20 cellular contexts compared by ENCODE assay signal in genomic region chr17:9233761-9234160, GRCh38.
DNase-seq lines count a peak whose midpoint lies in the region; ATAC-seq, FAIRE-seq and TF ChIP-seq lines count a peak whose summit lies in the region.
"Had no signal": no experiment of that assay in that cellular context is flagged by ENCODE, and none has a peak within 500 bp of the region (broad histone marks: within the 10 kb centered on the region; RNA-seq: fewer than 3 reads in every experiment).

No MANE protein-coding gene starts in this region.

- H3K36me3 Mint-ChIP-seq in CD14-positive monocyte, result no peaks in the 10 kb centered on the region

- no peak overlapping the region for H2AFZ ChIP-seq in HepG2 (ENCODE audit: low read length)
- H2AFZ ChIP-seq in neuronal stem cell (ENCODE audit: low read length), result no peak overlapping the region

- H3K4me3 Mint-ChIP-seq in CD14-positive monocyte, result peak overlapping the region in 1 of 2 donors; percentile 72
- H3K4me3 Mint-ChIP-seq: CD4-positive, alpha-beta T cell had no signal

- H3K36me3 ChIP-seq in right lobe of liver (no peaks in the 10 kb centered on the region), HepG2 (replicated peaks in 1 of 2; ENCODE audit: control insufficient read depth in 1 of 2, insufficient read depth in 2 of 2, low read length in 2 of 2) (no peaks in the 10 kb centered on the region), gastroesophageal sphincter (no peaks in the 10 kb centered on the region), neuronal stem cell (replicated peaks in 1 of 2; ENCODE audit: control insufficient read depth in 2 of 2, insufficient read depth in 2 of 2, low read length in 2 of 2) (no peaks in the 10 kb centered on the region), vagina (no peaks in the 10 kb centered on the region)
- H3K36me3 ChIP-seq: BE2C, HAP-1 had no signal

- no peak overlapping the region for H2BK15ac ChIP-seq in neuronal stem cell (ENCODE audit: low read length)

- FAIRE-seq in HepG2 (lab: Jason Lieb, UNC), result no peak
- FAIRE-seq: A204.1, D721Med, GM12892, GM19239, H1 had no signal

- in situ Hi-C loops in HepG2 (cut with HindIII; ENCODE audit: extremely low pct_ligation_motif_present, low pct_unique_long_range_greater_than_20kb), result no loop called here

- H2BK120ac ChIP-seq in neuronal stem cell (ENCODE audit: low read depth, low read length), result no peak overlapping the region

- H3K27me3 ChIP-seq in right lobe of liver (no peaks in the 10 kb centered on the region), HepG2 (ENCODE audit: control insufficient read depth in 1 of 2, insufficient read depth in 2 of 2, low read length in 2 of 2) (peaks cover 3 to 59% of the 10 kb centered on the region in 2 experiments; a peak in 4 of 5 replicates), gastroesophageal sphincter (no peaks in the 10 kb centered on the region), neuronal stem cell (ENCODE audit: control insufficient read depth in 3 of 3, insufficient read depth in 3 of 3, low read depth in 1 of 3, low read length in 3 of 3) (peaks cover 0 to 9% (median 0%) of the 10 kb centered on the region in 3 experiments), vagina (no peaks in the 10 kb centered on the region)
- H3K27me3 ChIP-seq: BE2C had no signal

- no peaks in the 10 kb centered on the region for H4K20me1 ChIP-seq in HepG2 (ENCODE audit: insufficient read depth, low read length)

- TF ChIP-seq CTCF in right lobe of liver (IDR thresholded peaks at IDR 0.05), result no peak
- no peak for TF ChIP-seq CTCF in HepG2 (CRISPR knock-in tag; IDR thresholded peaks at IDR 0.05)
- TF ChIP-seq CTCF in gastroesophageal sphincter (IDR thresholded peaks at IDR 0.05), result no peak
- no peak for TF ChIP-seq CTCF in vagina (IDR thresholded peaks at IDR 0.05)
- TF ChIP-seq CTCF in CD14-positive monocyte (IDR thresholded peaks at IDR 0.05), result no peak

- peak overlapping the region; percentile 81 for H2AK5ac ChIP-seq in neuronal stem cell (ENCODE audit: low read depth, low read length)

- H3K4me2 ChIP-seq in HepG2 (ENCODE audit: low read depth, low read length) (no peak overlapping the region), neuronal stem cell (ENCODE audit: insufficient read depth, low read length, poor library complexity, severe bottlenecking) (no peak overlapping the region)

- no peaks in the 10 kb centered on the region for H3K79me1 ChIP-seq in neuronal stem cell (ENCODE audit: low read depth, low read length)

- H3K23ac ChIP-seq in neuronal stem cell (ENCODE audit: low read depth, low read length, poor library complexity), result peak overlapping the region; percentile 93

- no peak for TF ChIP-seq RAD21 in HepG2 (CRISPR knock-in tag; IDR thresholded peaks at IDR 0.05)

- peak overlapping the region; percentile 48 for H3K18ac ChIP-seq in neuronal stem cell (ENCODE audit: low read length)

- CTCF ChIA-PET in HepG2 (lab: Yijun Ruan, JAX; ENCODE audit: low intra/inter-chr PET ratio, low total read pairs), result no interaction called here

- H2BK12ac ChIP-seq in neuronal stem cell (ENCODE audit: low read length), result no peak overlapping the region

- TF ChIP-seq EP300 in HepG2 (IDR thresholded peaks at IDR 0.05; ENCODE audit: low read depth in 2 of 2, low read length in 2 of 2) (no peak), HepG2 (CRISPR knock-in tag; IDR thresholded peaks at IDR 0.05; ENCODE audit: borderline replicate concordance) (no peak), gastroesophageal sphincter (IDR thresholded peaks at IDR 0.05) (no peak)

- H3K79me2 ChIP-seq in HepG2 (ENCODE audit: insufficient read depth, low read length), result no peaks in the 10 kb centered on the region

- no peak overlapping the region for H3K27ac Mint-ChIP-seq in CD14-positive monocyte
- H3K27ac Mint-ChIP-seq: CD4-positive, alpha-beta T cell had no signal

- BruUV-seq in HepG2 (replicated peaks; lab: Mats Ljungman, UMichigan), result no TSS peak

- no peak overlapping the region for H3K4me3 ChIP-seq in right lobe of liver
- H3K4me3 ChIP-seq in HepG2 (replicated peaks in 1 of 3; ENCODE audit: insufficient read depth in 1 of 3, low read depth in 2 of 3, low read length in 3 of 3), result no peak overlapping the region
- H3K4me3 ChIP-seq in gastroesophageal sphincter, result no peak overlapping the region
- H3K4me3 ChIP-seq in neuronal stem cell (ENCODE audit: low read length in 2 of 2), result no peak overlapping the region
- no peak overlapping the region for H3K4me3 ChIP-seq in vagina
- H3K4me3 ChIP-seq: HAP-1 had no signal

- peak overlapping the region; percentile 82 for H3K14ac ChIP-seq in neuronal stem cell (ENCODE audit: low read length)

- DNase-seq in right lobe of liver (peak in 2 of 3 donors; percentile 13 to 42), HepG2 (ENCODE audit: low spot score) (no peak), neuronal stem cell (ENCODE audit: low spot score) (no peak), vagina (ENCODE audit: extremely low spot score in 2 of 2) (no peak), CD14-positive monocyte (ENCODE audit: low spot score) (no peak), UCSD-AML1 (lab: John Stamatoyannopoulos, UW; ENCODE audit: unreplicated experiment) (no peak), DMS153 (lab: John Stamatoyannopoulos, UW) (no peak)
- DNase-seq: ACHN; BE2C; C1 segment of cervical spinal cord; Caco-2; CD4-positive, alpha-beta T cell; DMS79 had no signal

- no peak overlapping the region for H3K27ac ChIP-seq in right lobe of liver
- H3K27ac ChIP-seq in HepG2 (ENCODE audit: extremely low read length, insufficient read depth, low read length), result no peak overlapping the region
- peak overlapping the region in 3 of 4 donors; percentile 0 to 91 (median 80) for H3K27ac ChIP-seq in gastroesophageal sphincter
- H3K27ac ChIP-seq in neuronal stem cell (replicated peaks; ENCODE audit: low read length), result no peak overlapping the region
- peak overlapping the region; percentile 79 for H3K27ac ChIP-seq in vagina

- peak overlapping the region; percentile 92 for H4K91ac ChIP-seq in neuronal stem cell (ENCODE audit: low read depth, low read length, poor library complexity)

- no CpG with 5 or more reads among the region's 7 CpGs for WGBS in right lobe of liver (ENCODE audit: insufficient coverage, low coverage, low lambda C conversion rate, missing lambda C conversion rate)
- WGBS in HepG2 (ENCODE audit: low lambda C conversion rate), result 50% methylated on average over 5 of the region's 7 CpGs
- WGBS in gastroesophageal sphincter (ENCODE audit: low coverage in 1 of 2), 2 donors, result no CpG with 5 or more reads among the region's 7 CpGs
- no CpG with 5 or more reads among the region's 7 CpGs for WGBS in neuronal stem cell (ENCODE audit: extremely low coverage in 2 of 2, insufficient read length in 2 of 2, insufficient replicate concordance in 1 of 2), 2 donors

- POLR2A ChIA-PET in HepG2 (lab: Yijun Ruan, JAX), result no interaction called here

- peaks cover 2% of the 10 kb centered on the region for H3K4me1 Mint-ChIP-seq in CD14-positive monocyte

- ATAC-seq in right lobe of liver (no peak), HepG2 (no peak), gastroesophageal sphincter (no peak)

- H2BK5ac ChIP-seq in neuronal stem cell (ENCODE audit: low read length), result no peak overlapping the region

- H3K9me3 ChIP-seq in right lobe of liver (no peaks in the 10 kb centered on the region), HepG2 (ENCODE audit: low read length) (no peaks in the 10 kb centered on the region), gastroesophageal sphincter (no peaks in the 10 kb centered on the region), neuronal stem cell (replicated peaks in 1 of 2; ENCODE audit: control insufficient read depth in 2 of 2, insufficient read depth in 1 of 2, low read depth in 1 of 2, low read length in 2 of 2) (peaks cover 3% of the 10 kb centered on the region in 2 donors), vagina (no peaks in the 10 kb centered on the region)
- H3K9me3 ChIP-seq: BE2C, Caco-2, HAP-1 had no signal

- H3K4me1 ChIP-seq in right lobe of liver (peaks cover 0 to 3% (median 0%) of the 10 kb centered on the region in 4 donors), HepG2 (ENCODE audit: insufficient read depth, low read length) (peaks cover 23% of the 10 kb centered on the region), gastroesophageal sphincter (peaks cover 0 to 74% (median 7%) of the 10 kb centered on the region in 3 donors), neuronal stem cell (ENCODE audit: control insufficient read depth in 2 of 2, insufficient read depth in 1 of 2, low read depth in 1 of 2, low read length in 2 of 2) (peaks cover 11 to 20% of the 10 kb centered on the region in 2 donors), vagina (peaks cover 42% of the 10 kb centered on the region)
- H3K4me1 ChIP-seq: BE2C, Caco-2, HAP-1 had no signal

- no peak for TF ChIP-seq POLR2A in right lobe of liver (IDR thresholded peaks at IDR 0.05)
- TF ChIP-seq POLR2A in HepG2 (IDR thresholded peaks at IDR 0.05; ENCODE audit: insufficient read depth in 1 of 2, low read depth in 2 of 2, low read length in 2 of 2), result no peak
- no peak for TF ChIP-seq POLR2A in gastroesophageal sphincter (IDR thresholded peaks at IDR 0.05)
- TF ChIP-seq POLR2A in vagina (IDR thresholded peaks at IDR 0.05), result no peak

- intact Hi-C loops in right lobe of liver (cut with DNase I) (no loop called here), HepG2 (cut with micrococcal nuclease; ENCODE audit: unreplicated experiment) (no loop called here), vagina (cut with DNase I) (no loop called here), CD14-positive monocyte (cut with micrococcal nuclease) (no loop called here)

- no peak overlapping the region for H4K8ac ChIP-seq in neuronal stem cell (ENCODE audit: low read depth, low read length)

- peaks cover 22 to 47% (median 37%) of the 10 kb centered on the region in 3 donors for H3K27me3 Mint-ChIP-seq in CD14-positive monocyte (ENCODE audit: low read depth in 3 of 3)
- H3K27me3 Mint-ChIP-seq: CD4-positive, alpha-beta T cell had no signal

- no peak overlapping the region for H3K4ac ChIP-seq in neuronal stem cell (ENCODE audit: low read length)

- H3K9ac ChIP-seq in HepG2 (ENCODE audit: insufficient read depth, low read depth, low read length) (no peak overlapping the region), neuronal stem cell (ENCODE audit: low read depth, low read length, poor library complexity) (peak overlapping the region; percentile 60)

- H3K9me3 Mint-ChIP-seq in CD14-positive monocyte, result peaks cover 0 to 3% (median 0%) of the 10 kb centered on the region in 7 donors
- H3K9me3 Mint-ChIP-seq: CD4-positive, alpha-beta T cell had no signal

TF ChIP-seq in HepG2, 621 proteins besides CTCF, POLR2A, EP300 and RAD21 (continues in another document):
- TF ChIP-seq NPAS2 (CRISPR knock-in tag; IDR thresholded peaks at IDR 0.05; ENCODE audit: borderline replicate concordance) (no peak), PHB2 (IDR thresholded peaks at IDR 0.05; ENCODE audit: partially characterized antibody) (no peak), REPIN1 (CRISPR knock-in tag; IDR thresholded peaks at IDR 0.05; ENCODE audit: borderline replicate concordance, low read depth) (no peak)
- TF ChIP-seq, protein P1, sequence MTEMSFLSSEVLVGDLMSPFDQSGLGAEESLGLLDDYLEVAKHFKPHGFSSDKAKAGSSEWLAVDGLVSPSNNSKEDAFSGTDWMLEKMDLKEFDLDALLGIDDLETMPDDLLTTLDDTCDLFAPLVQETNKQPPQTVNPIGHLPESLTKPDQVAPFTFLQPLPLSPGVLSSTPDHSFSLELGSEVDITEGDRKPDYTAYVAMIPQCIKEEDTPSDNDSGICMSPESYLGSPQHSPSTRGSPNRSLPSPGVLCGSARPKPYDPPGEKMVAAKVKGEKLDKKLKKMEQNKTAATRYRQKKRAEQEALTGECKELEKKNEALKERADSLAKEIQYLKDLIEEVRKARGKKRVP (CRISPR knock-in tag; IDR thresholded peaks at IDR 0.05), result no peak

Comparison
In these comparisons a context has a peak if more than half of its experiments do, and no peak if none do; other contexts are left out.
1. DNase-seq: peak in right lobe of liver (2 of 3); none in HepG2 (single experiment), neuronal stem cell (single experiment), vagina (0 of 2), CD14-positive monocyte (single experiment), UCSD-AML1 (single experiment) and DMS153 (single experiment).
2. H3K27ac ChIP-seq: peak in gastroesophageal sphincter (3 of 4) and vagina (single experiment); none in right lobe of liver (0 of 3), HepG2 (single experiment) and neuronal stem cell (single experiment).